In the genomic region with DNA sequence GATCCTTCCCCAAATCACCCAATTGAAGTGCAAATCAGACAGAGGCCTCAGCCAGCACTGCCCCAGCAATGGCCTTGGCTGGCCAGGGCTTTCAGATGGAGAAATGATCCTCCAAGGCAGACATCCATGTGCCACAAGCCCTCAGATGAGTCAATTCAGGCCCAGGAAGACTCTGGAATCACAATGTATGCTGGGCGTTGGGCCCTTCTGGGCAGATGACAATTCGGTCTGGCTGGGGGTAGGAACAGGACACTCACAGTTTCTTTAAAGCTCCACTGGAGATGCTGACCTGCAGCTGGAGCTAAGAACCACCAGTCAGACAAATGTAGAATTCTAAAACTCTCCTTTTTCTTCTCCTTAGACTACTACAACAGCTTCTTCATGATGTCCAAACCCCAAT, we compare ENCODE assay signal across 30 cellular contexts. TPM values are rescaled to one million over a fixed set of nuclear protein-coding genes. Genes with fewer than 3 reads are reported as not detected.
"Had no signal": no experiment of that assay in that cellular context is flagged by ENCODE, and none has a peak within 500 bp of the region (broad histone marks: within the 10 kb centered on the region; RNA-seq: fewer than 3 reads in every experiment).

No MANE protein-coding gene starts in this region.

- DNase-seq: activated CD4-positive, alpha-beta memory T cell treated with anti-CD3 and anti-CD28 coated beads for 36 hours; activated CD4-positive, alpha-beta T cell treated with anti-CD3 and anti-CD28 coated beads for 48 hours; activated CD8-positive, alpha-beta memory T cell treated with anti-CD3 and anti-CD28 coated beads, Interleukin-2, amount 50 U/mL, for 48 hours; activated gamma-delta T cell; activated naive CD4-positive, alpha-beta T cell treated with anti-CD3 and anti-CD28 coated beads, Interleukin-2, amount 50 U/mL, for 16 hours; activated T-cell treated with anti-CD3 and anti-CD28 coated beads, Interleukin-2, amount 50 U/mL, for 24 hours; central memory CD4-positive, alpha-beta T cell; foreskin fibroblast; heart left ventricle; left ventricle myocardium superior; midbrain; naive thymus-derived CD8-positive, alpha-beta T cell; stimulated activated CD4-positive, alpha-beta T cell treated with anti-CD3 and anti-CD28 coated beads, Interleukin-4, amount 100 ng/mL, for 24 hours; SW 1271; T-helper 9 cell; tibial artery had no signal

- H3K27me3 Mint-ChIP-seq: activated T-cell treated with anti-CD3 and anti-CD28 coated beads, Interleukin-2, amount 50 U/mL, for 24 hours; naive thymus-derived CD8-positive, alpha-beta T cell; stimulated activated memory B cell treated with anti-CD40 and anti-IgM and Interleukin-4, amounts not matched to agents 10 μg/mL and 1 μg/mL and 100 μg/mL, for 72 hours had no signal

- H3K9me3 ChIP-seq: breast epithelium, heart left ventricle, suprapubic skin, tibial artery had no signal

- H3K27ac Mint-ChIP-seq: activated CD4-positive, alpha-beta memory T cell treated with anti-CD3 and anti-CD28 coated beads for 36 hours; activated T-cell treated with anti-CD3 and anti-CD28 coated beads, Interleukin-2, amount 50 U/mL, for 24 hours; stimulated activated memory B cell treated with anti-CD40 and anti-IgM and Interleukin-4, amounts not matched to agents 10 μg/mL and 1 μg/mL and 100 μg/mL, for 72 hours; T-helper 1 cell treated with Interleukin-12 subunit alpha and Interleukin-12 subunit beta and Interleukin-4 antibody, amounts not matched to agents 30 μg/mL and 1 μg/mL, for 36 hours had no signal

- H3K4me1 ChIP-seq: breast epithelium, heart left ventricle, suprapubic skin, tibial artery had no signal

- ATAC-seq: activated CD4-positive, CD25-positive, alpha-beta regulatory T cell treated with anti-CD3 and anti-CD28 coated beads, Interleukin-2, amount 50 U/mL, for 24 hours; heart left ventricle; left ventricle myocardium superior; naive thymus-derived CD8-positive, alpha-beta T cell; stimulated activated memory B cell treated with anti-CD40 and anti-IgM and Interleukin-4, amounts not matched to agents 10 μg/mL and 1 μg/mL and 100 μg/mL, for 72 hours had no signal

- H3K27me3 ChIP-seq: breast epithelium, heart left ventricle, suprapubic skin had no signal

- H3K27ac ChIP-seq: breast epithelium, heart left ventricle, skin epidermis, suprapubic skin, tibial artery, VCaP had no signal

- H3K4me1 Mint-ChIP-seq: stimulated activated memory B cell treated with anti-CD40 and anti-IgM and Interleukin-4, amounts not matched to agents 10 μg/mL and 1 μg/mL and 100 μg/mL, for 72 hours had no signal

- H3K36me3 Mint-ChIP-seq: activated CD4-positive, alpha-beta memory T cell treated with anti-CD3 and anti-CD28 coated beads for 36 hours; naive thymus-derived CD8-positive, alpha-beta T cell; stimulated activated memory B cell treated with anti-CD40 and anti-IgM and Interleukin-4, amounts not matched to agents 10 μg/mL and 1 μg/mL and 100 μg/mL, for 72 hours had no signal

- H3K36me3 ChIP-seq: breast epithelium, heart left ventricle, suprapubic skin, tibial artery had no signal

- FAIRE-seq: endothelial cell of umbilical vein, TTC549 had no signal

- H3K4me3 ChIP-seq: breast epithelium, heart left ventricle, skin epidermis, suprapubic skin, tibial artery had no signal

- H3K4me3 Mint-ChIP-seq: activated CD4-positive, alpha-beta memory T cell treated with anti-CD3 and anti-CD28 coated beads for 36 hours; activated T-cell treated with anti-CD3 and anti-CD28 coated beads, Interleukin-2, amount 50 U/mL, for 24 hours; naive thymus-derived CD8-positive, alpha-beta T cell; stimulated activated memory B cell treated with anti-CD40 and anti-IgM and Interleukin-4, amounts not matched to agents 10 μg/mL and 1 μg/mL and 100 μg/mL, for 72 hours; T-helper 1 cell treated with Interleukin-12 subunit alpha and Interleukin-12 subunit beta and Interleukin-4 antibody, amounts not matched to agents 30 μg/mL and 1 μg/mL, for 36 hours had no signal

RNA-seq across cellular contexts. Expression of a gene that starts 7.1 kb away (rescaled TPM):
- total RNA-seq: activated CD4-positive, alpha-beta memory T cell treated with anti-CD3 and anti-CD28 coated beads for 36 hours; breast epithelium; endothelial cell of umbilical vein; heart left ventricle; left ventricle myocardium superior; lung microvascular endothelial cell; naive thymus-derived CD8-positive, alpha-beta T cell; omental fat pad; sciatic nerve; suprapubic skin; urinary bladder had no signal
- polyA plus RNA-seq: endothelial cell of umbilical vein; esophagus; heart left ventricle; naive thymus-derived CD8-positive, alpha-beta T cell; urinary bladder had no signal

RNA-seq across cellular contexts. Expression of a gene that starts 9.3 kb away (rescaled TPM):
- total RNA-seq: activated CD4-positive, alpha-beta memory T cell treated with anti-CD3 and anti-CD28 coated beads for 36 hours; breast epithelium; endothelial cell of umbilical vein; heart left ventricle; left ventricle myocardium superior; lung microvascular endothelial cell; naive thymus-derived CD8-positive, alpha-beta T cell; omental fat pad; sciatic nerve; suprapubic skin; urinary bladder had no signal
- polyA plus RNA-seq: endothelial cell of umbilical vein; esophagus; heart left ventricle; naive thymus-derived CD8-positive, alpha-beta T cell; urinary bladder had no signal

RNA-seq across cellular contexts. Expression of a gene that starts 12.4 kb away (rescaled TPM):
- total RNA-seq: activated CD4-positive, alpha-beta memory T cell treated with anti-CD3 and anti-CD28 coated beads for 36 hours; breast epithelium; endothelial cell of umbilical vein; heart left ventricle; left ventricle myocardium superior; lung microvascular endothelial cell; naive thymus-derived CD8-positive, alpha-beta T cell; omental fat pad; sciatic nerve; suprapubic skin had no signal
- polyA plus RNA-seq: endothelial cell of umbilical vein; esophagus; heart left ventricle; naive thymus-derived CD8-positive, alpha-beta T cell; urinary bladder had no signal

RNA-seq across cellular contexts. Expression of a gene that starts 26.7 kb away (rescaled TPM):
- total RNA-seq: activated CD4-positive, alpha-beta memory T cell treated with anti-CD3 and anti-CD28 coated beads for 36 hours; breast epithelium; endothelial cell of umbilical vein; heart left ventricle; left ventricle myocardium superior; lung microvascular endothelial cell; naive thymus-derived CD8-positive, alpha-beta T cell; omental fat pad; sciatic nerve; suprapubic skin; urinary bladder had no signal
- polyA plus RNA-seq: endothelial cell of umbilical vein; esophagus; heart left ventricle; naive thymus-derived CD8-positive, alpha-beta T cell; urinary bladder had no signal

RNA-seq across cellular contexts. Expression of a gene that starts 53.1 kb away (rescaled TPM):
- total RNA-seq: activated CD4-positive, alpha-beta memory T cell treated with anti-CD3 and anti-CD28 coated beads for 36 hours; breast epithelium; endothelial cell of umbilical vein; heart left ventricle; left ventricle myocardium superior; lung microvascular endothelial cell; naive thymus-derived CD8-positive, alpha-beta T cell; omental fat pad; sciatic nerve; suprapubic skin had no signal
- polyA plus RNA-seq: endothelial cell of umbilical vein; esophagus; heart left ventricle; naive thymus-derived CD8-positive, alpha-beta T cell; urinary bladder had no signal
